1 cellular context compared by ENCODE assay signal in genomic region chr17:1673041-1673790, GRCh38.
TF ChIP-seq lines count a peak whose summit lies in the region.

No MANE protein-coding gene starts in this region.

TF ChIP-seq in HCT116, 20 proteins besides CTCF, POLR2A, EP300 and RAD21:
- TF ChIP-seq ZBTB33 (IDR thresholded peaks at IDR 0.05; ENCODE audit: extremely low read depth, insufficient replicate concordance, low read length), result no peak
- TF ChIP-seq EZH2 (IDR thresholded peaks at IDR 0.05), result no peak
- TF ChIP-seq FOSL1 (IDR thresholded peaks at IDR 0.05; ENCODE audit: low read depth), result no peak
- TF ChIP-seq CBX3 (IDR thresholded peaks at IDR 0.05; ENCODE audit: low read depth), result no peak
- no peak for TF ChIP-seq YY1 (IDR thresholded peaks at IDR 0.05; ENCODE audit: extremely low read depth, insufficient replicate concordance, low read depth, low read length)
- TF ChIP-seq SP1 (IDR thresholded peaks at IDR 0.05; ENCODE audit: low read depth), result no peak
- TF ChIP-seq SIN3A (IDR thresholded peaks at IDR 0.05; ENCODE audit: low read depth), result no peak
- TF ChIP-seq TCF7L2 (IDR thresholded peaks at IDR 0.05; ENCODE audit: borderline replicate concordance, extremely low read depth, insufficient read depth, insufficient read length), result no peak
- no peak for TF ChIP-seq ZFX (IDR thresholded peaks at IDR 0.05)
- no peak for TF ChIP-seq MAX (IDR thresholded peaks at IDR 0.05)
- TF ChIP-seq REST (IDR thresholded peaks at IDR 0.05; ENCODE audit: low read depth), result no peak
- TF ChIP-seq EZH2phosphoT487 (IDR thresholded peaks at IDR 0.05; ENCODE audit: borderline replicate concordance), result no peak
